1 cellular context compared by ENCODE assay signal in genomic region chr20:38220587-38220986, GRCh38.
TF ChIP-seq lines count a peak whose summit lies in the region.

No MANE protein-coding gene starts in this region.

TF ChIP-seq in endothelial cell of umbilical vein, 7 proteins besides CTCF, POLR2A, EP300 and RAD21:
- TF ChIP-seq MYC (IDR thresholded peaks at IDR 0.05; ENCODE audit: low read depth, low read length) (no peak), POLR2AphosphoS5 (IDR thresholded peaks at IDR 0.05; ENCODE audit: insufficient read depth, low read depth, low read length) (no peak), FOS (IDR thresholded peaks at IDR 0.05; ENCODE audit: borderline replicate concordance, insufficient read depth, low read length) (no peak), EZH2 (IDR thresholded peaks at IDR 0.05; ENCODE audit: borderline replicate concordance, low read depth, low read length, severe bottlenecking) (no peak), MAX (IDR thresholded peaks at IDR 0.05; ENCODE audit: insufficient read depth, insufficient read length) (no peak), GATA2 (IDR thresholded peaks at IDR 0.05; ENCODE audit: insufficient read depth, insufficient read length, low read depth, low read length) (no peak), JUN (IDR thresholded peaks at IDR 0.05; ENCODE audit: borderline replicate concordance, insufficient read depth, insufficient read length, low read depth) (no peak)
